In genomic region chr16:57365826-57366536, GRCh38 we compare ENCODE assay signal across 1 cellular context.
TF ChIP-seq lines count a peak whose summit lies in the region.

No MANE protein-coding gene starts in this region.

TF ChIP-seq in GM12878, 131 proteins besides CTCF, POLR2A, EP300 and RAD21:
- no peak for TF ChIP-seq HDAC6 (IDR thresholded peaks at IDR 0.05; ENCODE audit: unreplicated experiment)
- TF ChIP-seq CEBPZ (IDR thresholded peaks at IDR 0.05; ENCODE audit: low read depth, low read length), result no peak
- TF ChIP-seq POLR2AphosphoS5 (IDR thresholded peaks at IDR 0.05; ENCODE audit: low read length), result peak; percentile 43; the same call in 1 of the 2 replicates
- TF ChIP-seq RBBP5 (conservative IDR thresholded peaks at IDR 0.05), result no peak
- no peak for TF ChIP-seq KAT2A (conservative IDR thresholded peaks at IDR 0.05; ENCODE audit: control insufficient read depth, low read depth, low read length)
